Comparison of ENCODE assay signal across 8 cellular contexts in the genomic region with DNA sequence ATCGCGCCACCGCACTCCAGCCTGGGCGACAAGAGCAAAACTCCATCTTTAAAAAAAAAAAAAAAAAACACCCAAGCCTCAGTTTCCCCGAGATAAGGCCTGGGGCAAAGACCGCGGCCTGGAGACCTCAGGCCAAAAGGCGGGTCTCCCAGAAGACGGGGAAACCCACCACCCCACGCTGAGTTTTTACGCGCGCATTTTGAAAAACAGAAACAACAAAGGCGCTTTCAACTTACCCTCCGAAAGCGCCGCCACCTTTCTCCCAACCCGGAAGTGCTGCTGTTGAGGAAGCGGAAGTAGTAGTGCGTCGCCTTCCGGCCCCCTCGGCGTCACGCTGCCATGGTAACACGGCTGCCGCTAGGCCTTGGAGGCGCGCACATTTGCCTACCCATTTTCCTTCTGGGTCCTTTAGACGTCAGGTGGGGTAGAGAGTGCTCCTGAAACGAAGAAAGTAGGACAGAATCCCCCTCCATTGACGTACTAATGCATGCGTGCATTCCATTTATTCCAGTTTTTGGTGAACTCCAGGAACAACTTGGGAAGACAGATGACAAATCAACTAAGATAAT. TPM values are rescaled to one million over a fixed set of nuclear protein-coding genes. Genes with fewer than 3 reads are reported as not detected.
DNase-seq lines count a peak whose midpoint lies in the region; ATAC-seq, FAIRE-seq and TF ChIP-seq lines count a peak whose summit lies in the region.

A gene with protein sequence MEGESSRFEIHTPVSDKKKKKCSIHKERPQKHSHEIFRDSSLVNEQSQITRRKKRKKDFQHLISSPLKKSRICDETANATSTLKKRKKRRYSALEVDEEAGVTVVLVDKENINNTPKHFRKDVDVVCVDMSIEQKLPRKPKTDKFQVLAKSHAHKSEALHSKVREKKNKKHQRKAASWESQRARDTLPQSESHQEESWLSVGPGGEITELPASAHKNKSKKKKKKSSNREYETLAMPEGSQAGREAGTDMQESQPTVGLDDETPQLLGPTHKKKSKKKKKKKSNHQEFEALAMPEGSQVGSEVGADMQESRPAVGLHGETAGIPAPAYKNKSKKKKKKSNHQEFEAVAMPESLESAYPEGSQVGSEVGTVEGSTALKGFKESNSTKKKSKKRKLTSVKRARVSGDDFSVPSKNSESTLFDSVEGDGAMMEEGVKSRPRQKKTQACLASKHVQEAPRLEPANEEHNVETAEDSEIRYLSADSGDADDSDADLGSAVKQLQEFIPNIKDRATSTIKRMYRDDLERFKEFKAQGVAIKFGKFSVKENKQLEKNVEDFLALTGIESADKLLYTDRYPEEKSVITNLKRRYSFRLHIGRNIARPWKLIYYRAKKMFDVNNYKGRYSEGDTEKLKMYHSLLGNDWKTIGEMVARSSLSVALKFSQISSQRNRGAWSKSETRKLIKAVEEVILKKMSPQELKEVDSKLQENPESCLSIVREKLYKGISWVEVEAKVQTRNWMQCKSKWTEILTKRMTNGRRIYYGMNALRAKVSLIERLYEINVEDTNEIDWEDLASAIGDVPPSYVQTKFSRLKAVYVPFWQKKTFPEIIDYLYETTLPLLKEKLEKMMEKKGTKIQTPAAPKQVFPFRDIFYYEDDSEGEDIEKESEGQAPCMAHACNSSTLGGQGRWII (minus strand): TSS at position 287 of the 569 bp plus-strand sequence. CDS start 4,019 bp downstream, outside the sequence.

- ATAC-seq in HG03442 (IDR thresholded peaks at IDR 0.05; ENCODE audit: unreplicated experiment): peak; percentile 87

- TF ChIP-seq CTCF in AG09319 (IDR thresholded peaks at IDR 0.05; ENCODE audit: low read depth, low read length): no peak
- peak; percentile 3 for TF ChIP-seq CTCF in kidney (IDR thresholded peaks at IDR 0.05; ENCODE audit: borderline replicate concordance, extremely low read depth, insufficient read depth)

- no peak for FAIRE-seq in kidney (lab: Jason Lieb, UNC)

- H3K9me3 ChIP-seq in kidney (ENCODE audit: control insufficient read depth in 1 of 2, low read length in 2 of 2): no peaks in the 10 kb centered on the region

- peak within 1 kb of the TSS; percentile 28 to 62 for H3K9ac ChIP-seq in kidney (ENCODE audit: low read length in 2 of 2)

- peaks cover 0 to 23% of the 10 kb centered on the region in 2 donors for H3K4me1 ChIP-seq in kidney (ENCODE audit: control insufficient read depth in 1 of 2, insufficient read depth in 1 of 2, low read depth in 1 of 2, low read length in 2 of 2)

- H3K4me3 ChIP-seq in kidney (ENCODE audit: low read length in 2 of 2): peak within 1 kb of the TSS; percentile 73 to 98

- H3K36me3 ChIP-seq in kidney (ENCODE audit: control insufficient read depth in 1 of 2, insufficient read depth in 2 of 2, low read length in 2 of 2): peaks cover 3 to 8% of the 10 kb centered on the region in 2 donors

- no peak within 1 kb of the TSS for H3K27ac ChIP-seq in kidney (ENCODE audit: low read depth in 2 of 2, low read length in 2 of 2)

- peak; percentile 74 for TF ChIP-seq POLR2A in GM19099 (IDR thresholded peaks at IDR 0.05; ENCODE audit: extremely low read depth, insufficient read length, low read depth)

- DNase-seq in AG09319 (ENCODE audit: extremely low read depth, low read depth) (peak; percentile 66), NCI-H510A (lab: John Stamatoyannopoulos, UW) (peak; percentile 88), cerebellar cortex (ENCODE audit: low spot score) (peak; percentile 92), kidney (peak; percentile 97)
- peak; percentile 89 for DNase-seq in activated CD4-positive, CD25-positive, alpha-beta regulatory T cell treated with anti-CD3 and anti-CD28 coated beads, Interleukin-2, amount 50 U/mL, for 72 hours
- peak; percentile 81 to 87 for DNase-seq in stimulated activated CD4-positive, alpha-beta T cell treated with anti-CD3 and anti-CD28 coated beads, Interleukin-15, amount 100 ng/mL, for 1 hour (ENCODE audit: low read depth in 1 of 2, low spot score in 1 of 2)

- intact Hi-C loops in kidney (cut with DNase I): no loop called here

RNA-seq across cellular contexts. Expression of the gene that starts here (rescaled TPM):
- 16.3 TPM for total RNA-seq in kidney
- 10.3 TPM for polyA plus RNA-seq in kidney (ENCODE audit: insufficient read depth, low read depth, low replicate concordance)
